ENCODE assay signal across 8 cellular contexts in genomic region chr14:35534884-35535793, GRCh38. TPM values are rescaled to one million over a fixed set of nuclear protein-coding genes. Genes with fewer than 3 reads are reported as not detected.
DNase-seq lines count a peak whose midpoint lies in the region; ATAC-seq and TF ChIP-seq lines count a peak whose summit lies in the region.

No MANE protein-coding gene starts in this region.

- peaks cover 10% of the 10 kb centered on the region for H3K4me1 Mint-ChIP-seq in central memory CD8-positive, alpha-beta T cell

- peaks cover 50% of the 10 kb centered on the region for H3K27me3 Mint-ChIP-seq in central memory CD8-positive, alpha-beta T cell

- peaks cover 6% of the 10 kb centered on the region for H3K36me3 Mint-ChIP-seq in central memory CD8-positive, alpha-beta T cell (ENCODE audit: insufficient read depth)

- H3K27ac Mint-ChIP-seq in central memory CD8-positive, alpha-beta T cell (ENCODE audit: low read depth), result no peak overlapping the region

- no peak overlapping the region for H3K27ac ChIP-seq in DND-41 (ENCODE audit: low read length)

- no peaks in the 10 kb centered on the region for H3K9me3 ChIP-seq in DND-41 (ENCODE audit: insufficient read depth, low read length, severe bottlenecking)

- TF ChIP-seq CTCF in DND-41 (IDR thresholded peaks at IDR 0.05; ENCODE audit: borderline replicate concordance, extremely low read depth, low read length, poor library complexity, severe bottlenecking), result no peak

- no peaks in the 10 kb centered on the region for H3K27me3 ChIP-seq in DND-41 (ENCODE audit: insufficient read depth, low read length, poor library complexity)

- no peaks in the 10 kb centered on the region for H4K20me1 ChIP-seq in DND-41 (ENCODE audit: insufficient read depth, low read length)

- no peaks in the 10 kb centered on the region for H3K79me2 ChIP-seq in DND-41 (ENCODE audit: insufficient read depth, low read length)

- no peak overlapping the region for H3K9ac ChIP-seq in DND-41 (ENCODE audit: low read depth, low read length)

- no peak overlapping the region for H2AFZ ChIP-seq in DND-41 (ENCODE audit: low read depth, low read length)

- no peak overlapping the region for H3K4me2 ChIP-seq in DND-41 (ENCODE audit: insufficient read depth, low read length)

- H3K36me3 ChIP-seq in DND-41 (ENCODE audit: insufficient read depth, low read length), result no peaks in the 10 kb centered on the region

- H3K9me3 Mint-ChIP-seq in central memory CD8-positive, alpha-beta T cell, result no peaks in the 10 kb centered on the region

- peak; percentile 43 for DNase-seq in DND-41
- DNase-seq in M059J (ENCODE audit: low read depth), result peak; percentile 66
- peak; percentile 70 for DNase-seq in activated CD4-positive, CD25-positive, alpha-beta regulatory T cell treated with anti-CD3 and anti-CD28 coated beads, Interleukin-2, amount 50 U/mL, for 72 hours
- DNase-seq in central memory CD8-positive, alpha-beta T cell (ENCODE audit: low spot score in 2 of 2), result peak; percentile 46 to 53
- peak; percentile 70 for DNase-seq in kidney tubule cell (ENCODE audit: low spot score)
- DNase-seq in stimulated activated CD4-positive, alpha-beta T cell treated with anti-CD3 and anti-CD28 coated beads, Interleukin-2, amount 100 ng/mL, for 24 hours, result peak; percentile 64 to 73

- H3K4me3 Mint-ChIP-seq in central memory CD8-positive, alpha-beta T cell, result peak overlapping the region; percentile 75

- H3K4me1 ChIP-seq in DND-41 (ENCODE audit: insufficient read depth, low read length), result no peaks in the 10 kb centered on the region

- peak; percentile 76 for ATAC-seq in DND-41 (ENCODE audit: insufficient read depth, low read depth)
- ATAC-seq in GM21619 (IDR thresholded peaks at IDR 0.05; ENCODE audit: unreplicated experiment), result peak; percentile 72
- peak; percentile 73 for ATAC-seq in central memory CD8-positive, alpha-beta T cell (replicated peaks; ENCODE audit: extremely low read depth, poor library complexity, severe bottlenecking)
- no peak for ATAC-seq in HG02870 (IDR thresholded peaks at IDR 0.05; ENCODE audit: unreplicated experiment)

- no peak overlapping the region for H3K4me3 ChIP-seq in DND-41 (ENCODE audit: low read depth in 1 of 2, low read length in 2 of 2)

RNA-seq across cellular contexts. Expression of gene INSM2, which starts 1.2 kb away (rescaled TPM):
- total RNA-seq in M059J (2014; rRNA removed; shearing (Covaris generic)), result not detected in 2 replicates
